ENCODE assay signal across 8 cellular contexts in genomic region chr16:11296706-11297491, GRCh38. TPM values are rescaled to one million over a fixed set of nuclear protein-coding genes. Genes with fewer than 3 reads are reported as not detected.
A peak's percentile ranks its signal among the peaks of the same experiment; 100 is the strongest.
DNase-seq lines count a peak whose midpoint lies in the region; ATAC-seq, FAIRE-seq and TF ChIP-seq lines count a peak whose summit lies in the region.

No MANE protein-coding gene starts in this region.

- H3K27me3 ChIP-seq in naive thymus-derived CD4-positive, alpha-beta T cell (ENCODE audit: control insufficient read depth in 2 of 2, insufficient read depth in 2 of 2, low read length in 2 of 2): no peaks in the 10 kb centered on the region
- H3K27me3 ChIP-seq in gastrocnemius medialis: no peaks in the 10 kb centered on the region

- H3K4me3 ChIP-seq in naive thymus-derived CD4-positive, alpha-beta T cell (ENCODE audit: low read length): peak overlapping the region; percentile 49
- peak overlapping the region in 2 of 4 donors; percentile 13 to 17 for H3K4me3 ChIP-seq in gastrocnemius medialis

- no peaks in the 10 kb centered on the region for H3K9me3 ChIP-seq in naive thymus-derived CD4-positive, alpha-beta T cell (ENCODE audit: control insufficient read depth in 2 of 3, low read length in 3 of 3)
- no peaks in the 10 kb centered on the region for H3K9me3 ChIP-seq in gastrocnemius medialis

- peaks cover 0 to 22% (median 0%) of the 10 kb centered on the region in 5 donors for H3K27me3 Mint-ChIP-seq in naive thymus-derived CD4-positive, alpha-beta T cell

- TF ChIP-seq POLR2A in GM12891 (IDR thresholded peaks at IDR 0.05; ENCODE audit: low read depth, low read length) (no peak), gastrocnemius medialis (IDR thresholded peaks at IDR 0.05) (no peak)

- peak overlapping the region; percentile 76 to 87 (median 80) for H3K4me3 Mint-ChIP-seq in naive thymus-derived CD4-positive, alpha-beta T cell

- intact Hi-C loops in naive thymus-derived CD4-positive, alpha-beta T cell (cut with micrococcal nuclease): loop anchor here (1.0 to 2.0 kb wide), 12 partner anchors 14 to 332 kb away; partner anchors contain the start of gene RMI2 (in 1 of the 2)
- intact Hi-C loops in gastrocnemius medialis (cut with DNase I; ENCODE audit: low total_unique reads): no loop called here

- H3K36me3 Mint-ChIP-seq in naive thymus-derived CD4-positive, alpha-beta T cell: no peaks in the 10 kb centered on the region

- H3K36me3 ChIP-seq in naive thymus-derived CD4-positive, alpha-beta T cell (ENCODE audit: control insufficient read depth in 2 of 3, insufficient read depth in 3 of 3, low read length in 3 of 3): no peaks in the 10 kb centered on the region
- no peaks in the 10 kb centered on the region for H3K36me3 ChIP-seq in gastrocnemius medialis

- in situ Hi-C loops in gastrocnemius medialis (cut with MboI; ENCODE audit: low sequenced_read_pairs in 4 of 4): no loop called here

- TF ChIP-seq CTCF in gastrocnemius medialis (IDR thresholded peaks at IDR 0.05 in 4 of 5, conservative IDR thresholded peaks at IDR 0.05 in 1 of 5): no peak

- POLR2A ChIA-PET in naive thymus-derived CD4-positive, alpha-beta T cell (lab: Charles Lee): interaction anchor here (1.0 to 4.5 kb wide), 8 partner anchors 12 to 73 kb away, joined by 3 to 48 read pairs (median 4); partner anchors contain the start of gene SOCS1

- peak overlapping the region in 8 of 9 donors; percentile 56 to 83 (median 70) for H3K27ac Mint-ChIP-seq in naive thymus-derived CD4-positive, alpha-beta T cell

- peaks cover 9 to 49% (median 25%) of the 10 kb centered on the region in 7 donors for H3K4me1 Mint-ChIP-seq in naive thymus-derived CD4-positive, alpha-beta T cell

- peak; percentile 17 for ATAC-seq in HG02938 (IDR thresholded peaks at IDR 0.05; ENCODE audit: unreplicated experiment)
- ATAC-seq in naive thymus-derived CD4-positive, alpha-beta T cell: no peak
- ATAC-seq in gastrocnemius medialis: no peak

- CTCF ChIA-PET in naive thymus-derived CD4-positive, alpha-beta T cell (lab: Charles Lee): interaction anchor here (0.6 to 2.8 kb wide), 15 partner anchors 11 to 333 kb away, joined by 3 to 31 read pairs (median 6); partner anchors contain the start of gene SOCS1

- no peaks in the 10 kb centered on the region for H3K9me3 Mint-ChIP-seq in naive thymus-derived CD4-positive, alpha-beta T cell

- H3K27ac ChIP-seq in naive thymus-derived CD4-positive, alpha-beta T cell (ENCODE audit: low read depth, low read length): no peak overlapping the region
- no peak overlapping the region for H3K27ac ChIP-seq in gastrocnemius medialis

- FAIRE-seq in GM12891 (lab: Jason Lieb, UNC): no peak

- no peak for DNase-seq in GM12891 (ENCODE audit: insufficient read length, low spot score)
- peak; percentile 33 for DNase-seq in amniotic epithelial cell (ENCODE audit: low read depth)
- no peak for DNase-seq in naive thymus-derived CD4-positive, alpha-beta T cell
- DNase-seq in DMS79 treated with DMSO at 0.1 percent for 48 hours (lab: John Stamatoyannopoulos, UW): no peak
- no peak for DNase-seq in islet precursor cell
- no peak for DNase-seq in gastrocnemius medialis
- DNase-seq in NCI-H187 treated with DMSO at 0.1 percent for 48 hours (lab: John Stamatoyannopoulos, UW): no peak

- H3K4me1 ChIP-seq in naive thymus-derived CD4-positive, alpha-beta T cell (ENCODE audit: control insufficient read depth in 2 of 2, insufficient read depth in 2 of 2, low read length in 2 of 2): peaks cover 8% of the 10 kb centered on the region in 2 donors
- H3K4me1 ChIP-seq in gastrocnemius medialis: peaks cover 9 to 14% of the 10 kb centered on the region in 2 donors

TF ChIP-seq in GM12891, 5 proteins besides CTCF, POLR2A, EP300 and RAD21:
- TF ChIP-seq TAF1 (IDR thresholded peaks at IDR 0.05; ENCODE audit: low read depth, low read length) (0 out of 2 replicates have a peak, but pooled peaks have one; percentile 9), POU2F2 (IDR thresholded peaks at IDR 0.05; ENCODE audit: low read depth, low read length) (no peak)

RNA-seq across cellular contexts. Expression of gene PRM1, which starts 15.8 kb away (rescaled TPM):
- not detected for polyA plus RNA-seq in GM12891 (2012; ENCODE audit: low read depth, missing spikeins)
- not detected for total RNA-seq in naive thymus-derived CD4-positive, alpha-beta T cell
- polyA plus RNA-seq in naive thymus-derived CD4-positive, alpha-beta T cell: not detected
- not detected for total RNA-seq in gastrocnemius medialis

RNA-seq across cellular contexts. Expression of gene PRM2, which starts 20.6 kb away (rescaled TPM):
- not detected for polyA plus RNA-seq in GM12891 (2012; ENCODE audit: low read depth, missing spikeins)
- not detected for total RNA-seq in naive thymus-derived CD4-positive, alpha-beta T cell
- not detected for polyA plus RNA-seq in naive thymus-derived CD4-positive, alpha-beta T cell
- not detected for total RNA-seq in gastrocnemius medialis

RNA-seq across cellular contexts. Expression of gene PRM3, which starts 23.5 kb away (rescaled TPM):
- polyA plus RNA-seq in GM12891 (2012; ENCODE audit: low read depth, missing spikeins): not detected
- total RNA-seq in naive thymus-derived CD4-positive, alpha-beta T cell: not detected
- not detected for polyA plus RNA-seq in naive thymus-derived CD4-positive, alpha-beta T cell
- not detected for total RNA-seq in gastrocnemius medialis

RNA-seq across cellular contexts. Expression of gene TNP2, which starts 27.8 kb away (rescaled TPM):
- not detected for polyA plus RNA-seq in GM12891 (2012; ENCODE audit: low read depth, missing spikeins)
- total RNA-seq in naive thymus-derived CD4-positive, alpha-beta T cell: not detected
- not detected for polyA plus RNA-seq in naive thymus-derived CD4-positive, alpha-beta T cell
- total RNA-seq in gastrocnemius medialis: not detected

RNA-seq across cellular contexts. Expression of gene SOCS1, which starts 40.9 kb away (rescaled TPM):
- polyA plus RNA-seq in GM12891 (2012; ENCODE audit: low read depth, missing spikeins): 8.3 TPM
- 100 to 1,000 TPM in 1 of 5 experiments, 10 to 100 TPM in 4; 12.8 to 191 (median 46.8) TPM for total RNA-seq in naive thymus-derived CD4-positive, alpha-beta T cell
- 10 to 100 TPM; 15.2 to 15.7 TPM for polyA plus RNA-seq in naive thymus-derived CD4-positive, alpha-beta T cell
- total RNA-seq in gastrocnemius medialis: 1 to 10 TPM; 1.1 to 5.5 (median 3.1) TPM
